In the genomic region with DNA sequence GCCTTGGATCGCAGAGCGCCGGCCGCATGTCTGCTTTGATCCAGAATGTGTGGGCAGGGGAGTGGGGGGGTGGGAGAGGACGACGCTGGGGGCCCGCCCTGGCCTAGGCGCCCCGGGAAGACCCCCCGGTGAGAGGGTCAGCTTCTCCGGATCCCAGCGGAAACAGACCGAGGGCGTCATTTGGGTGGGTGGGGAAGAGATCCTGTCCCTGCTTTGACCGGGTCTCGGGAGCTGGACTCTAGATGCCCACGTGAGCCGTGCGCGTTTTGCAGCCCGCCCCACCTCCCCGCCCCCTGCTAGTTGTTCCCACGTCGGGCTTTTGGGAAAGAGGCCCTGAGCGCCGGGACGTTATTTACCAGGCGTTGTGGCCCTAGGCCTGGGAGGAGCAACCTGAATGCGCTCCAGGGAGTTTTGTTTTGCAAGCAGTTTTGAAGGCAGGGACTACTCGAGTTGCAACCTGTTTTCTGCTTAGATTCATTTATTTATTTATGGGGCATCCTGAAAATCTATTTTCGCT, we compare ENCODE assay signal across 1 cellular context.
TF ChIP-seq lines count a peak whose summit lies in the region.

No MANE protein-coding gene starts in this region.

TF ChIP-seq in H1, 55 proteins besides CTCF, POLR2A, EP300 and RAD21 (continued from another document):
- TF ChIP-seq RNF2 (IDR thresholded peaks at IDR 0.05; ENCODE audit: borderline replicate concordance, low read depth, low read length, missing control alignments, poor library complexity, severe bottlenecking) (no peak), YY1 (IDR thresholded peaks at IDR 0.05; ENCODE audit: low read depth, low read length) (no peak), CTBP2 (IDR thresholded peaks at IDR 0.05; ENCODE audit: borderline replicate concordance, insufficient read depth, insufficient read length, low read length) (no peak), CHD1 (IDR thresholded peaks at IDR 0.05; ENCODE audit: low read depth, low read length) (no peak), HDAC6 (IDR thresholded peaks at IDR 0.05; ENCODE audit: low read depth, low read length) (no peak), CBX5 (IDR thresholded peaks at IDR 0.05; ENCODE audit: low read depth, low read length) (no peak), HDAC2 (IDR thresholded peaks at IDR 0.05; ENCODE audit: borderline replicate concordance in 1 of 2, low read depth in 2 of 2, low read length in 2 of 2) (peak; percentile 14 to 18; a peak in 1 of 4 replicates), SIN3A (conservative IDR thresholded peaks at IDR 0.05 in 1 of 2, IDR thresholded peaks at IDR 0.05 in 1 of 2; ENCODE audit: low read depth in 1 of 2, low read length in 2 of 2) (no peak), NANOG (IDR thresholded peaks at IDR 0.05; ENCODE audit: insufficient read depth, low read depth, low read length, poor library complexity, severe bottlenecking) (no peak), TBP (IDR thresholded peaks at IDR 0.05; ENCODE audit: low read depth, low read length) (no peak; the same call in 1 of the 2 replicates), TAF7 (optimal IDR thresholded peaks at IDR 0.05; ENCODE audit: borderline replicate concordance, low read depth, low read length) (peak; percentile 13), EGR1 (IDR thresholded peaks at IDR 0.05; ENCODE audit: borderline replicate concordance, low read depth, low read length) (no peak)
